ENCODE assay signal across 30 cellular contexts in genomic region chr5:181086410-181087229, GRCh38. TPM values are rescaled to one million over a fixed set of nuclear protein-coding genes. Genes with fewer than 3 reads are reported as not detected.
"Had no signal": no experiment of that assay in that cellular context is flagged by ENCODE, and none has a peak within 500 bp of the region (broad histone marks: within the 10 kb centered on the region; RNA-seq: fewer than 3 reads in every experiment).

No MANE protein-coding gene starts in this region.

- H3K4me3 ChIP-seq: adrenal gland, esophagus squamous epithelium, gastrocnemius medialis, mucosa of descending colon, right atrium auricular region, transverse colon, vagina had no signal

- H3K4me3 Mint-ChIP-seq: activated naive CD8-positive, alpha-beta T cell; activated T-cell treated with anti-CD3 and anti-CD28 coated beads, Interleukin-2, amount 50 U/mL, for 4 hours; effector memory CD8-positive, alpha-beta T cell; memory B cell; stimulated activated effector memory CD8-positive, alpha-beta T cell treated with anti-CD3 and anti-CD28 coated beads, Interleukin-12 subunit alpha, Interleukin-12 subunit beta, amount 100 ng/mL, for 72 hours had no signal

- H3K36me3 ChIP-seq: adrenal gland, esophagus squamous epithelium, gastrocnemius medialis, right atrium auricular region, transverse colon, vagina had no signal

- H3K4me1 ChIP-seq: adrenal gland, esophagus squamous epithelium, gastrocnemius medialis, right atrium auricular region, transverse colon, vagina had no signal

- DNase-seq: activated CD4-positive, alpha-beta T cell treated with anti-CD3 and anti-CD28 coated beads, Interleukin-2, amount 50 U/mL, for 48 hours; activated CD8-positive, alpha-beta memory T cell treated with anti-CD3 and anti-CD28 coated beads, Interleukin-2, amount 50 U/mL, for 48 hours; activated naive CD4-positive, alpha-beta T cell; activated T-cell treated with anti-CD3 and anti-CD28 coated beads, Interleukin-2, amount 50 U/mL, for 4 hours; adrenal gland; central memory CD4-positive, alpha-beta T cell; effector memory CD8-positive, alpha-beta T cell; esophagus squamous epithelium; gastrocnemius medialis; hippocampal formation; stimulated activated CD4-positive, alpha-beta T cell treated with anti-CD3 and anti-CD28 coated beads, Interleukin-1b, Interleukin-23, amount 100 ng/mL, for 48 hours; T-helper 9 cell; transverse colon had no signal

- H3K9me3 Mint-ChIP-seq: activated T-cell treated with anti-CD3 and anti-CD28 coated beads, Interleukin-2, amount 50 U/mL, for 4 hours; activated T-helper 2 cell treated with anti-CD3 and anti-CD28 coated beads, Interferon-gamma antibody, Interleukin-2, Interleukin-4, amounts not matched to agents 10 μg/mL and 5 μg/mL and 100 μg/mL, durations not matched to agents 14 hours and 24 hours and 36 hours; effector memory CD8-positive, alpha-beta T cell; memory B cell; stimulated activated effector memory CD8-positive, alpha-beta T cell treated with anti-CD3 and anti-CD28 coated beads, Interleukin-12 subunit alpha, Interleukin-12 subunit beta, amount 100 ng/mL, for 72 hours had no signal

- H3K27ac Mint-ChIP-seq: activated naive CD8-positive, alpha-beta T cell; activated T-helper 2 cell treated with anti-CD3 and anti-CD28 coated beads, Interferon-gamma antibody, Interleukin-2, Interleukin-4, amounts not matched to agents 10 μg/mL and 5 μg/mL and 100 μg/mL, durations not matched to agents 14 hours and 24 hours and 36 hours; effector memory CD8-positive, alpha-beta T cell; memory B cell; progenitor cell of endocrine pancreas; stimulated activated effector memory CD8-positive, alpha-beta T cell treated with anti-CD3 and anti-CD28 coated beads, Interleukin-12 subunit alpha, Interleukin-12 subunit beta, amount 100 ng/mL, for 72 hours had no signal

- FAIRE-seq: astrocyte had no signal

- ATAC-seq: activated T-cell treated with anti-CD3 and anti-CD28 coated beads, Interleukin-2, amount 50 U/mL, for 4 hours; effector memory CD8-positive, alpha-beta T cell; gastrocnemius medialis; mucosa of descending colon; stimulated activated effector memory CD8-positive, alpha-beta T cell treated with anti-CD3 and anti-CD28 coated beads, Interleukin-12 subunit alpha, Interleukin-12 subunit beta, amount 100 ng/mL, for 72 hours had no signal

- H3K27me3 ChIP-seq: gastrocnemius medialis, right atrium auricular region, vagina had no signal

- H3K27ac ChIP-seq: adrenal gland, esophagus squamous epithelium, gastrocnemius medialis, right atrium auricular region, transverse colon, vagina had no signal

- H3K9me3 ChIP-seq: adrenal gland, esophagus squamous epithelium, gastrocnemius medialis, mucosa of descending colon, transverse colon, vagina had no signal

- H3K36me3 Mint-ChIP-seq: activated naive CD8-positive, alpha-beta T cell; memory B cell; stimulated activated effector memory CD8-positive, alpha-beta T cell treated with anti-CD3 and anti-CD28 coated beads, Interleukin-12 subunit alpha, Interleukin-12 subunit beta, amount 100 ng/mL, for 72 hours had no signal

RNA-seq across cellular contexts. Expression of gene OR2V1, which starts 44.3 kb away (rescaled TPM):
- total RNA-seq: activated CD8-positive, alpha-beta memory T cell treated with anti-CD3 and anti-CD28 coated beads for 36 hours; activated T-cell treated with anti-CD3 and anti-CD28 coated beads, Interleukin-2, amount 50 U/mL, for 4 hours; activated T-helper 2 cell treated with anti-CD3 and anti-CD28 coated beads, Interferon-gamma antibody, Interleukin-2, Interleukin-4, amounts not matched to agents 10 μg/mL and 5 μg/mL and 100 μg/mL, durations not matched to agents 14 hours and 24 hours and 36 hours; adrenal gland; astrocyte; dermis microvascular lymphatic vessel endothelial cell; esophagus squamous epithelium; gastrocnemius medialis; lower leg skin; mucosa of descending colon; omental fat pad; progenitor cell of endocrine pancreas; right atrium auricular region; skeletal muscle tissue; T-helper 1 cell treated with Interleukin-12 subunit alpha and Interleukin-12 subunit beta and Interleukin-4 antibody, amounts not matched to agents 30 ng/mL and 1 ng/mL, for 36 hours; temporal lobe; transverse colon; vagina had no signal
- polyA plus RNA-seq: adrenal gland, neural cell had no signal

RNA-seq across cellular contexts. Expression of gene BTNL9, which starts 46.6 kb away (rescaled TPM):
- total RNA-seq: activated CD8-positive, alpha-beta memory T cell treated with anti-CD3 and anti-CD28 coated beads for 36 hours; activated T-helper 2 cell treated with anti-CD3 and anti-CD28 coated beads, Interferon-gamma antibody, Interleukin-2, Interleukin-4, amounts not matched to agents 10 μg/mL and 5 μg/mL and 100 μg/mL, durations not matched to agents 14 hours and 24 hours and 36 hours; astrocyte; progenitor cell of endocrine pancreas; T-helper 1 cell treated with Interleukin-12 subunit alpha and Interleukin-12 subunit beta and Interleukin-4 antibody, amounts not matched to agents 30 ng/mL and 1 ng/mL, for 36 hours had no signal
